3 cellular contexts compared by ENCODE assay signal in genomic region chr12:117692512-117692911, GRCh38.
"Had no signal": no experiment of that assay in that cellular context is flagged by ENCODE, and none has a peak within 500 bp of the region (broad histone marks: within the 10 kb centered on the region; RNA-seq: fewer than 3 reads in every experiment).

No MANE protein-coding gene starts in this region.

- ATAC-seq: GM12878 had no signal

- DNase-seq: GDM1, GF-D8 had no signal

- H3K4me3 ChIP-seq: GM12878 had no signal
